In the genomic region with DNA sequence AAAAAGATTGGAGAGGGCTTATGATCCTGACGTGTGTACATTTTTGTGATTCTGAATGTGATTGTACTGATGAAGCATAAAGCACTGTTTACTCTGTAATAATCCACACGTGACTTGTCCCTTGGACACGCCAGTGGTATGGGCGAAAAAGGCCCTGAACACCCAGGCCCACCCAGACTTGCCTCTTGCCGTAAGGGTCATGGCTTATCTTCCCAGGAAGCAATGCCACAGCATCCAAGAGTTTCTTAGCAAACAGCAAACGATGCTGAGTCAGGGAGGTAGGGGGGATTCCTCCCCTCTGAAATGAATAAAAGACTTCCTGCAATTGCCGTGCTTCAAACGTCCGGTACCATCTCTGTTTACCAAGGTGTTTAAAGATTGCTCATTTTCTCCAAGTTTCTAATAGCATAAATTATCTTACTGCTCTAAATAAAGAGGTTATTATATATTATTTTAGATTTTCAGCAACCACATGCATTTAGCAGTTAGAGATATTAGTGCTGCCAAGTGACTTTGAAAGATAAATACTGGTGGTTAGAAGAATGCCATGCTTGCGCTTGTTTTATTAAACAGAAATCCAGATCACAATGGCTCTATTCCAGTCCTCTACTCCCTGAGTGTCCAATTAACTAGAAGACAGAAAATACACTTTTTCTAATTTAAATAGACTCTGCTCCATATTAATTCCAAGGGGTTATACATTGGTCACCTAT, we compare ENCODE assay signal across 21 cellular contexts.
"Had no signal": no experiment of that assay in that cellular context is flagged by ENCODE, and none has a peak within 500 bp of the region (broad histone marks: within the 10 kb centered on the region; RNA-seq: fewer than 3 reads in every experiment).

No MANE protein-coding gene starts in this region.

- H3K27me3 ChIP-seq: thyroid gland had no signal

- DNase-seq: activated CD4-positive, alpha-beta memory T cell treated with anti-CD3 and anti-CD28 coated beads for 36 hours; activated CD4-positive, alpha-beta T cell treated with anti-CD3 and anti-CD28 coated beads for 36 hours; activated CD8-positive, alpha-beta memory T cell treated with anti-CD3 and anti-CD28 coated beads, Interleukin-2, amount 10 ng/mL, durations not matched to agents 7 days and 5 days; activated naive CD4-positive, alpha-beta T cell treated with anti-CD3 and anti-CD28 coated beads for 36 hours; activated T-cell treated with anti-CD3 and anti-CD28 coated beads, Interleukin-2, amount 50 U/mL, for 24 hours; anterior cingulate cortex; effector CD8-positive, alpha-beta T cell; left lung; midbrain; nephron progenitor cell; nucleus accumbens; posterior cingulate gyrus; stimulated activated CD4-positive, alpha-beta T cell treated with anti-CD3 and anti-CD28 coated beads, Interleukin-12 subunit alpha, Interleukin-12 subunit beta, amount 100 ng/mL, for 4 hours; stimulated activated CD4-positive, alpha-beta T cell treated with anti-CD3 and anti-CD28 coated beads, Interleukin-1b, Interleukin-23, amount 100 ng/mL, for 48 hours; stimulated activated CD8-positive, alpha-beta memory T cell treated with anti-CD3 and anti-CD28 coated beads, Interleukin-4, amount 100 ng/mL, for 48 hours; stimulated activated naive CD4-positive, alpha-beta T cell; thyroid gland had no signal

- H3K27ac Mint-ChIP-seq: activated CD4-positive, alpha-beta memory T cell treated with anti-CD3 and anti-CD28 coated beads for 36 hours; activated CD4-positive, alpha-beta T cell treated with anti-CD3 and anti-CD28 coated beads for 36 hours; activated CD8-positive, alpha-beta memory T cell treated with anti-CD3 and anti-CD28 coated beads, Interleukin-2, amount 10 ng/mL, durations not matched to agents 7 days and 5 days; activated naive CD4-positive, alpha-beta T cell treated with anti-CD3 and anti-CD28 coated beads for 36 hours; activated T-cell treated with anti-CD3 and anti-CD28 coated beads, Interleukin-2, amount 50 U/mL, for 24 hours; activated T-helper 2 cell treated with anti-CD3 and anti-CD28 coated beads, Interferon-gamma antibody, Interleukin-2, Interleukin-4, amounts not matched to agents 10 μg/mL and 5 μg/mL and 100 μg/mL, durations not matched to agents 14 hours and 24 hours and 36 hours; dendritic cell treated with granulocyte-macrophage colony-stimulating factor and Interleukin-4, amounts not matched to agents 40 ng/mL and 50 ng/mL, for 4 days; nephron progenitor cell; T-helper 2 cell treated with Interferon-gamma antibody and Interleukin-4, amounts not matched to agents 5 μg/mL and 100 μg/mL, for 36 hours had no signal

- H3K4me3 Mint-ChIP-seq: activated CD4-positive, alpha-beta memory T cell treated with anti-CD3 and anti-CD28 coated beads for 36 hours; activated CD4-positive, alpha-beta T cell treated with anti-CD3 and anti-CD28 coated beads for 36 hours; activated CD8-positive, alpha-beta memory T cell treated with anti-CD3 and anti-CD28 coated beads, Interleukin-2, amount 10 ng/mL, durations not matched to agents 7 days and 5 days; activated naive CD4-positive, alpha-beta T cell treated with anti-CD3 and anti-CD28 coated beads for 36 hours; activated T-cell treated with anti-CD3 and anti-CD28 coated beads, Interleukin-2, amount 50 U/mL, for 24 hours; dendritic cell treated with granulocyte-macrophage colony-stimulating factor and Interleukin-4, amounts not matched to agents 40 ng/mL and 50 ng/mL, for 4 days; nephron progenitor cell; T-helper 2 cell treated with Interferon-gamma antibody and Interleukin-4, amounts not matched to agents 5 μg/mL and 100 μg/mL, for 36 hours had no signal

- H3K4me1 ChIP-seq: left lung had no signal

- H3K36me3 ChIP-seq: left lung, thyroid gland had no signal

- H3K9me3 ChIP-seq: left lung, thyroid gland had no signal

- H3K36me3 Mint-ChIP-seq: activated CD4-positive, alpha-beta memory T cell treated with anti-CD3 and anti-CD28 coated beads for 36 hours; activated CD8-positive, alpha-beta memory T cell treated with anti-CD3 and anti-CD28 coated beads, Interleukin-2, amount 10 ng/mL, durations not matched to agents 7 days and 5 days had no signal

- H3K27me3 Mint-ChIP-seq: activated CD4-positive, alpha-beta memory T cell treated with anti-CD3 and anti-CD28 coated beads for 36 hours; activated CD4-positive, alpha-beta T cell treated with anti-CD3 and anti-CD28 coated beads for 36 hours; activated CD8-positive, alpha-beta memory T cell treated with anti-CD3 and anti-CD28 coated beads, Interleukin-2, amount 10 ng/mL, durations not matched to agents 7 days and 5 days; activated T-cell treated with anti-CD3 and anti-CD28 coated beads, Interleukin-2, amount 50 U/mL, for 24 hours; dendritic cell treated with granulocyte-macrophage colony-stimulating factor and Interleukin-4, amounts not matched to agents 40 ng/mL and 50 ng/mL, for 4 days had no signal

- H3K4me3 ChIP-seq: left lung, thyroid gland had no signal

- ATAC-seq: activated CD4-positive, alpha-beta T cell treated with anti-CD3 and anti-CD28 coated beads for 36 hours; activated CD8-positive, alpha-beta memory T cell treated with anti-CD3 and anti-CD28 coated beads, Interleukin-2, amount 10 ng/mL, durations not matched to agents 7 days and 5 days; esophagus mucosa; left lung had no signal

- H3K27ac ChIP-seq: left lung, thyroid gland had no signal

- H3K9me3 Mint-ChIP-seq: activated CD4-positive, alpha-beta memory T cell treated with anti-CD3 and anti-CD28 coated beads for 36 hours; activated naive CD4-positive, alpha-beta T cell treated with anti-CD3 and anti-CD28 coated beads for 36 hours; activated T-cell treated with anti-CD3 and anti-CD28 coated beads, Interleukin-2, amount 50 U/mL, for 24 hours; activated T-helper 2 cell treated with anti-CD3 and anti-CD28 coated beads, Interferon-gamma antibody, Interleukin-2, Interleukin-4, amounts not matched to agents 10 μg/mL and 5 μg/mL and 100 μg/mL, durations not matched to agents 14 hours and 24 hours and 36 hours; dendritic cell treated with granulocyte-macrophage colony-stimulating factor and Interleukin-4, amounts not matched to agents 40 ng/mL and 50 ng/mL, for 4 days; nephron progenitor cell; T-helper 2 cell treated with Interferon-gamma antibody and Interleukin-4, amounts not matched to agents 5 μg/mL and 100 μg/mL, for 36 hours had no signal
